8 cellular contexts compared by ENCODE assay signal in the genomic region with DNA sequence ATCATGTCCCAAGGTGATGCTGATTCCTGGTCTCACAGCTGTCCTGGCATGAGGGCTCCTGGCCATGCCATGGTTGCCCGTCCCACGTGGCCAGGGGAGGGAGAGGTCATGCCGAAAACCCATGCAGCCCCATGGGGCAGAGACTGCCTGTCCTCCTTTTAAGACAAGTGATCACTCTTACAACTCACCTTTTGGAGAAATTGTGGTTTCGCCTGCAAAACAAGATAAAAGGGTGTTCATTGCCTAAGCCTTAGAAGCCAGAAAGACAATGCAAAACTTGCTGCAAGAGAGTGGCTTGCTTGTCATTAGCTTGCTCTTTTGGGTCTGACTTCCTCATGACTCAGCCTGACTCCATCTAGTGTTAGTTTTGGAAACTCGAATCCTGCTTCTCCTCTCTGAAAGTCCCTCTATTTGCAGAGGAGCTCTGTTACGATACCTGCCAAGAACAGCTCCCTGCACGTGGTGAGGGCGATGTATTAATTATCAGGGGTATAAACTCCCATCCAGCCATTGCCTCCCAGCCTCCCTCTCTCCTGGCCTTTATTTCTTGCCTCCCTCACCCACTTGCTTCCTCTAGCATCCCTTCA. TPM values are rescaled to one million over a fixed set of nuclear protein-coding genes. Genes with fewer than 3 reads are reported as not detected.
DNase-seq lines count a peak whose midpoint lies in the region; ATAC-seq and TF ChIP-seq lines count a peak whose summit lies in the region.

No MANE protein-coding gene starts in this region.

- peak; percentile 30 for DNase-seq in MG63
- peak; percentile 60 to 68 for DNase-seq in cardiac fibroblast (ENCODE audit: low read depth in 2 of 2)
- no peak for DNase-seq in right lobe of liver
- no peak for DNase-seq in H4 (ENCODE audit: low spot score)
- no peak for DNase-seq in activated CD4-positive, alpha-beta T cell treated with anti-CD3 and anti-CD28 coated beads for 4 hours
- DNase-seq in stimulated activated naive B cell treated with anti-CD40 and anti-IgM and Interleukin-4, amounts not matched to agents 10 μg/mL and 1 μg/mL and 100 μg/mL, for 72 hours: no peak

- ATAC-seq in right lobe of liver (peak; percentile 61 to 88 (median 78)), HG02678 (IDR thresholded peaks at IDR 0.05; ENCODE audit: unreplicated experiment) (no peak)
- ATAC-seq in stimulated activated naive B cell treated with anti-CD40 and anti-IgM and Interleukin-4, amounts not matched to agents 10 μg/mL and 1 μg/mL and 100 μg/mL, for 72 hours (replicated peaks): no peak

- 40% methylated on average over 8 of the region's 8 CpGs for WGBS in right lobe of liver (ENCODE audit: insufficient coverage, low coverage, low lambda C conversion rate, missing lambda C conversion rate)

- H3K9me3 Mint-ChIP-seq in stimulated activated naive B cell treated with anti-CD40 and anti-IgM and Interleukin-4, amounts not matched to agents 10 μg/mL and 1 μg/mL and 100 μg/mL, for 72 hours: peaks cover 0 to 2% of the 10 kb centered on the region in 2 donors

- H3K36me3 ChIP-seq in MG63 (no peaks in the 10 kb centered on the region), right lobe of liver (no peaks in the 10 kb centered on the region)

- no peak overlapping the region for H3K4me3 ChIP-seq in MG63
- no peak overlapping the region for H3K4me3 ChIP-seq in cardiac fibroblast (replicated peaks in 1 of 2; ENCODE audit: low read depth in 2 of 2, low read length in 2 of 2)
- H3K4me3 ChIP-seq in right lobe of liver: no peak overlapping the region

- no peaks in the 10 kb centered on the region for H3K4me1 ChIP-seq in right lobe of liver

- H3K4me3 Mint-ChIP-seq in stimulated activated naive B cell treated with anti-CD40 and anti-IgM and Interleukin-4, amounts not matched to agents 10 μg/mL and 1 μg/mL and 100 μg/mL, for 72 hours: no peak overlapping the region

- peaks cover 22 to 29% of the 10 kb centered on the region in 2 donors for H3K4me1 Mint-ChIP-seq in stimulated activated naive B cell treated with anti-CD40 and anti-IgM and Interleukin-4, amounts not matched to agents 10 μg/mL and 1 μg/mL and 100 μg/mL, for 72 hours

- no peaks in the 10 kb centered on the region for H3K27me3 ChIP-seq in MG63
- no peaks in the 10 kb centered on the region for H3K27me3 ChIP-seq in right lobe of liver

- no peak overlapping the region for H3K27ac Mint-ChIP-seq in stimulated activated naive B cell treated with anti-CD40 and anti-IgM and Interleukin-4, amounts not matched to agents 10 μg/mL and 1 μg/mL and 100 μg/mL, for 72 hours

- no peak for TF ChIP-seq POLR2A in right lobe of liver (IDR thresholded peaks at IDR 0.05)

- intact Hi-C loops in right lobe of liver (cut with DNase I): loop anchor here in 1 of 2 donors (5.0 kb wide), 1 partner anchor 184 kb away; no protein-coding TSS in a partner anchor

- H3K27me3 Mint-ChIP-seq in stimulated activated naive B cell treated with anti-CD40 and anti-IgM and Interleukin-4, amounts not matched to agents 10 μg/mL and 1 μg/mL and 100 μg/mL, for 72 hours: no peaks in the 10 kb centered on the region

- TF ChIP-seq CTCF in C4-2B (conservative IDR thresholded peaks at IDR 0.05) (peak; percentile 63), cardiac fibroblast (IDR thresholded peaks at IDR 0.05; ENCODE audit: low read depth, low read length) (peak; percentile 51), right lobe of liver (IDR thresholded peaks at IDR 0.05) (peak; percentile 42 to 53 (median 46))

- H3K9me3 ChIP-seq in MG63: no peaks in the 10 kb centered on the region
- H3K9me3 ChIP-seq in right lobe of liver: no peaks in the 10 kb centered on the region

- H3K27ac ChIP-seq in C4-2B (no peak overlapping the region), right lobe of liver (no peak overlapping the region)

- H3K36me3 Mint-ChIP-seq in stimulated activated naive B cell treated with anti-CD40 and anti-IgM and Interleukin-4, amounts not matched to agents 10 μg/mL and 1 μg/mL and 100 μg/mL, for 72 hours: peaks cover 69 to 81% of the 10 kb centered on the region in 2 donors

RNA-seq across cellular contexts. Expression of gene TMEM273, which starts 26.7 kb away (rescaled TPM):
- total RNA-seq in MG63 (2014; rRNA removed; shearing (Covaris generic); ENCODE audit: low replicate concordance): not detected in 2 replicates
- total RNA-seq in right lobe of liver: 1 to 10 TPM in 5 of 6 experiments, under 1 TPM in 1; 0.86 to 5.3 (median 2.3) TPM
- total RNA-seq in H4 (2014; rRNA removed; shearing (Covaris generic)): 0.48 and 5.2 TPM in 2 replicates

RNA-seq across cellular contexts. Expression of gene FAM170B, which starts 27.7 kb away (rescaled TPM):
- total RNA-seq in MG63 (2014; rRNA removed; shearing (Covaris generic); ENCODE audit: low replicate concordance): not detected in 2 replicates
- total RNA-seq in right lobe of liver: not detected
- total RNA-seq in H4 (2014; rRNA removed; shearing (Covaris generic)): not detected in 2 replicates

RNA-seq across cellular contexts. Expression of gene VSTM4, which starts 46.2 kb away (rescaled TPM):
- total RNA-seq in MG63 (2014; rRNA removed; shearing (Covaris generic); ENCODE audit: low replicate concordance): 1.7 and 2.8 TPM in 2 replicates
- total RNA-seq in right lobe of liver: 1 to 10 TPM; 2.1 to 6.6 (median 3.1) TPM
- total RNA-seq in H4 (2014; rRNA removed; shearing (Covaris generic)): 0.23 and 0.29 TPM in 2 replicates

Comparison
In these comparisons a context has a peak if more than half of its experiments do, and no peak if none do; other contexts are left out.
1. DNase-seq: peak in MG63 (single experiment) and cardiac fibroblast (2 of 2); none in right lobe of liver (0 of 3), H4 (single experiment), activated CD4-positive, alpha-beta T cell treated with anti-CD3 and anti-CD28 coated beads for 4 hours (0 of 2) and stimulated activated naive B cell treated with anti-CD40 and anti-IgM and Interleukin-4, amounts not matched to agents 10 μg/mL and 1 μg/mL and 100 μg/mL, for 72 hours (single experiment).
2. ATAC-seq: peak in right lobe of liver (4 of 4); none in HG02678 (single experiment) and stimulated activated naive B cell treated with anti-CD40 and anti-IgM and Interleukin-4, amounts not matched to agents 10 μg/mL and 1 μg/mL and 100 μg/mL, for 72 hours (0 of 2).
3. Peak in every context shown above with its lines, with median percentiles within 50 percentile points of each other: CTCF ChIP-seq.